Comparison of ENCODE assay signal across 19 cellular contexts in genomic region chr3:41221278-41221677, GRCh38. TPM values are rescaled to one million over a fixed set of nuclear protein-coding genes. Genes with fewer than 3 reads are reported as not detected.
DNase-seq lines count a peak whose midpoint lies in the region; ATAC-seq and TF ChIP-seq lines count a peak whose summit lies in the region.
"Had no signal": no experiment of that assay in that cellular context is flagged by ENCODE, and none has a peak within 500 bp of the region (broad histone marks: within the 10 kb centered on the region; RNA-seq: fewer than 3 reads in every experiment).

No MANE protein-coding gene starts in this region.

- peak overlapping the region in 1 of 2 donors; percentile 48 for H3K4me3 Mint-ChIP-seq in activated T-cell treated with anti-CD3 and anti-CD28 coated beads, Interleukin-2, amount 50 U/mL, for 72 hours
- no peak overlapping the region for H3K4me3 Mint-ChIP-seq in GM23338
- H3K4me3 Mint-ChIP-seq in naive thymus-derived CD8-positive, alpha-beta T cell = peak overlapping the region in 4 of 10 donors; percentile 15 to 59 (median 34)

- H3K4me2 ChIP-seq in GM23338 (0 out of 2 replicates have a peak overlapping the region, but pooled peaks have one; percentile 4), hepatocyte (peak overlapping the region; percentile 29), PC-9 (no peak overlapping the region)

- peaks cover 21% of the 10 kb centered on the region for H3K36me3 ChIP-seq in GM23338 (ENCODE audit: insufficient read depth)
- peaks cover 13% of the 10 kb centered on the region for H3K36me3 ChIP-seq in hepatocyte (replicated peaks; ENCODE audit: insufficient read depth, low read depth)
- peaks cover 21% of the 10 kb centered on the region; the same call in 1 of the 2 replicates for H3K36me3 ChIP-seq in PC-9 (ENCODE audit: low read depth)

- H4K20me1 ChIP-seq in GM23338 (replicated peaks; ENCODE audit: insufficient read depth) = peaks cover 66% of the 10 kb centered on the region
- peaks cover 97% of the 10 kb centered on the region for H4K20me1 ChIP-seq in hepatocyte (ENCODE audit: insufficient read depth, poor library complexity, severe bottlenecking)
- H4K20me1 ChIP-seq in PC-9 (ENCODE audit: insufficient read depth) = peaks cover 65% of the 10 kb centered on the region

- WGBS in hepatocyte (ENCODE audit: low lambda C conversion rate, missing lambda C conversion rate) = 81% methylated on average over 4 of the region's 4 CpGs

- no peaks in the 10 kb centered on the region for H3K9me3 Mint-ChIP-seq in activated T-cell treated with anti-CD3 and anti-CD28 coated beads, Interleukin-2, amount 50 U/mL, for 72 hours
- no peaks in the 10 kb centered on the region for H3K9me3 Mint-ChIP-seq in GM23338
- no peaks in the 10 kb centered on the region for H3K9me3 Mint-ChIP-seq in naive thymus-derived CD8-positive, alpha-beta T cell

- no TSS peak for BruUV-seq in PC-9 (replicated peaks; lab: Mats Ljungman, UMichigan)

- no peak for ATAC-seq in activated T-cell treated with anti-CD3 and anti-CD28 coated beads, Interleukin-2, amount 50 U/mL, for 72 hours (replicated peaks in 1 of 2)
- ATAC-seq in GM23338 = no peak
- ATAC-seq in naive thymus-derived CD8-positive, alpha-beta T cell = no peak

- H3K9me3 ChIP-seq in hepatocyte (ENCODE audit: low read depth) = no peaks in the 10 kb centered on the region
- no peaks in the 10 kb centered on the region for H3K9me3 ChIP-seq in PC-9 (ENCODE audit: insufficient read depth, low read depth)
- H3K9me3 ChIP-seq: HAP-1 had no signal

- H3K4me3 ChIP-seq in GM23338 (no peak overlapping the region), hepatocyte (no peak overlapping the region), PC-9 (no peak overlapping the region)
- H3K4me3 ChIP-seq: BLaER1 treated with 17β-estradiol and CSF1 and Interleukin-3, amounts not matched to agents 10 nM and 100 nM; HAP-1 had no signal

- intact Hi-C loops in PC-9 (cut with micrococcal nuclease; ENCODE audit: unreplicated experiment) = no loop called here

- H3K9me2 ChIP-seq in GM23338 (ENCODE audit: insufficient read depth) = no peaks in the 10 kb centered on the region
- no peaks in the 10 kb centered on the region for H3K9me2 ChIP-seq in hepatocyte (replicated peaks; ENCODE audit: insufficient read depth)
- H3K9me2 ChIP-seq in PC-9 (ENCODE audit: insufficient read depth) = no peaks in the 10 kb centered on the region

- H3K79me2 ChIP-seq in GM23338 (replicated peaks; ENCODE audit: insufficient read depth) (peaks cover 100% of the 10 kb centered on the region), hepatocyte (peaks cover 100% of the 10 kb centered on the region), PC-9 (ENCODE audit: low read depth) (peaks cover 89% of the 10 kb centered on the region)

- H3K27me3 ChIP-seq in GM23338 (ENCODE audit: insufficient read depth) = no peaks in the 10 kb centered on the region
- no peaks in the 10 kb centered on the region for H3K27me3 ChIP-seq in hepatocyte
- no peaks in the 10 kb centered on the region for H3K27me3 ChIP-seq in PC-9 (ENCODE audit: insufficient read depth, low read depth)
- H3K27me3 ChIP-seq: BLaER1 treated with 17β-estradiol and CSF1 and Interleukin-3, amounts not matched to agents 10 nM and 100 nM had no signal

- CTCF ChIA-PET in PC-9 (lab: Charles Lee) = no interaction called here

- peaks cover 8 to 18% of the 10 kb centered on the region in 2 donors for H3K36me3 Mint-ChIP-seq in activated T-cell treated with anti-CD3 and anti-CD28 coated beads, Interleukin-2, amount 50 U/mL, for 72 hours (ENCODE audit: insufficient read depth in 2 of 2)
- peaks cover 25% of the 10 kb centered on the region for H3K36me3 Mint-ChIP-seq in GM23338 (ENCODE audit: low read depth)
- peaks cover 2 to 30% (median 14%) of the 10 kb centered on the region in 3 donors for H3K36me3 Mint-ChIP-seq in naive thymus-derived CD8-positive, alpha-beta T cell

- H3K27ac ChIP-seq in GM23338 (ENCODE audit: low read depth) (no peak overlapping the region), hepatocyte (no peak overlapping the region), PC-9 (no peak overlapping the region)
- H3K27ac ChIP-seq: BLaER1 treated with 17β-estradiol and CSF1 and Interleukin-3, amounts not matched to agents 10 nM and 100 nM had no signal

- H2AFZ ChIP-seq in GM23338 = no peak overlapping the region
- H2AFZ ChIP-seq in hepatocyte = no peak overlapping the region
- no peak overlapping the region for H2AFZ ChIP-seq in PC-9

- H3K4me1 ChIP-seq in GM23338 (ENCODE audit: insufficient read depth) (peaks cover 26% of the 10 kb centered on the region), hepatocyte (ENCODE audit: insufficient read depth) (peaks cover 35% of the 10 kb centered on the region), PC-9 (replicated peaks; ENCODE audit: insufficient read depth) (no peaks in the 10 kb centered on the region)

- H3K27ac Mint-ChIP-seq in activated T-cell treated with anti-CD3 and anti-CD28 coated beads, Interleukin-2, amount 50 U/mL, for 72 hours = peak overlapping the region; percentile 93
- H3K27ac Mint-ChIP-seq in GM23338 = no peak overlapping the region
- H3K27ac Mint-ChIP-seq in naive thymus-derived CD8-positive, alpha-beta T cell = peak overlapping the region in 6 of 10 donors; percentile 16 to 91 (median 42)

- no peak for DNase-seq in activated T-cell treated with anti-CD3 and anti-CD28 coated beads, Interleukin-2, amount 50 U/mL, for 72 hours
- DNase-seq in activated T-cell treated with anti-CD3 and anti-CD28 coated beads for 4 hours (no peak), GM23338 (ENCODE audit: low spot score) (no peak), hepatocyte (ENCODE audit: low spot score) (no peak), NAMALWA (ENCODE audit: low spot score) (no peak), PC-9 (no peak), OCI-M2 (lab: John Stamatoyannopoulos, UW; ENCODE audit: unreplicated experiment) (no peak)
- no peak for DNase-seq in naive thymus-derived CD8-positive, alpha-beta T cell
- DNase-seq: COR-L47; DMS153; MV-4-11; NCI-H1436; NCI-H2029 treated with DMSO at 0.1 percent for 48 hours; NCI-H2227 treated with DMSO at 0.1 percent for 48 hours; NCI-H69; NK-92 treated with Interleukin-12 subunit alpha and Interleukin-12 subunit beta, amount 100 ng/mL, for 24 hours; OCI-M1 had no signal

- TF ChIP-seq CTCF in GM23338 (conservative IDR thresholded peaks at IDR 0.05; ENCODE audit: low read depth in 2 of 2) (no peak), hepatocyte (IDR thresholded peaks at IDR 0.05; ENCODE audit: poor library complexity) (no peak), PC-9 (conservative IDR thresholded peaks at IDR 0.05) (no peak)

- H3F3A ChIP-seq in GM23338 (replicated peaks; ENCODE audit: low read depth) = no peaks in the 10 kb centered on the region
- peaks cover 7% of the 10 kb centered on the region; the same call in 1 of the 2 replicates for H3F3A ChIP-seq in PC-9 (ENCODE audit: insufficient read depth, low read depth)

- POLR2A ChIA-PET in naive thymus-derived CD8-positive, alpha-beta T cell (lab: Charles Lee) = interaction anchor here (1.3 kb wide), 1 partner anchor 22 kb away, joined by 6 read pairs; the partner anchor contains the start of gene CTNNB1
- POLR2A ChIA-PET in PC-9 (lab: Charles Lee; ENCODE audit: unreplicated experiment) = no interaction called here

- H3K27me3 Mint-ChIP-seq in activated T-cell treated with anti-CD3 and anti-CD28 coated beads, Interleukin-2, amount 50 U/mL, for 72 hours (ENCODE audit: low read depth) = no peaks in the 10 kb centered on the region
- no peaks in the 10 kb centered on the region for H3K27me3 Mint-ChIP-seq in GM23338 (ENCODE audit: insufficient read depth, low read depth, poor library complexity)
- no peaks in the 10 kb centered on the region for H3K27me3 Mint-ChIP-seq in naive thymus-derived CD8-positive, alpha-beta T cell

- H3K4me1 Mint-ChIP-seq in activated T-cell treated with anti-CD3 and anti-CD28 coated beads, Interleukin-2, amount 50 U/mL, for 72 hours (ENCODE audit: low read depth) = peaks cover 57% of the 10 kb centered on the region
- peaks cover 45% of the 10 kb centered on the region for H3K4me1 Mint-ChIP-seq in GM23338
- peaks cover 29 to 77% (median 75%) of the 10 kb centered on the region in 4 donors for H3K4me1 Mint-ChIP-seq in naive thymus-derived CD8-positive, alpha-beta T cell

TF ChIP-seq in GM23338, 12 proteins besides CTCF, POLR2A, EP300 and RAD21 (continues in another document):
- TF ChIP-seq POLR2AphosphoS5 (IDR thresholded peaks at IDR 0.05; ENCODE audit: low read depth) (no peak), JUNB (IDR thresholded peaks at IDR 0.05; ENCODE audit: unreplicated experiment) (no peak), EZH2 (IDR thresholded peaks at IDR 0.05; ENCODE audit: low read depth, unreplicated experiment) (no peak)
- TF ChIP-seq, protein P1, sequence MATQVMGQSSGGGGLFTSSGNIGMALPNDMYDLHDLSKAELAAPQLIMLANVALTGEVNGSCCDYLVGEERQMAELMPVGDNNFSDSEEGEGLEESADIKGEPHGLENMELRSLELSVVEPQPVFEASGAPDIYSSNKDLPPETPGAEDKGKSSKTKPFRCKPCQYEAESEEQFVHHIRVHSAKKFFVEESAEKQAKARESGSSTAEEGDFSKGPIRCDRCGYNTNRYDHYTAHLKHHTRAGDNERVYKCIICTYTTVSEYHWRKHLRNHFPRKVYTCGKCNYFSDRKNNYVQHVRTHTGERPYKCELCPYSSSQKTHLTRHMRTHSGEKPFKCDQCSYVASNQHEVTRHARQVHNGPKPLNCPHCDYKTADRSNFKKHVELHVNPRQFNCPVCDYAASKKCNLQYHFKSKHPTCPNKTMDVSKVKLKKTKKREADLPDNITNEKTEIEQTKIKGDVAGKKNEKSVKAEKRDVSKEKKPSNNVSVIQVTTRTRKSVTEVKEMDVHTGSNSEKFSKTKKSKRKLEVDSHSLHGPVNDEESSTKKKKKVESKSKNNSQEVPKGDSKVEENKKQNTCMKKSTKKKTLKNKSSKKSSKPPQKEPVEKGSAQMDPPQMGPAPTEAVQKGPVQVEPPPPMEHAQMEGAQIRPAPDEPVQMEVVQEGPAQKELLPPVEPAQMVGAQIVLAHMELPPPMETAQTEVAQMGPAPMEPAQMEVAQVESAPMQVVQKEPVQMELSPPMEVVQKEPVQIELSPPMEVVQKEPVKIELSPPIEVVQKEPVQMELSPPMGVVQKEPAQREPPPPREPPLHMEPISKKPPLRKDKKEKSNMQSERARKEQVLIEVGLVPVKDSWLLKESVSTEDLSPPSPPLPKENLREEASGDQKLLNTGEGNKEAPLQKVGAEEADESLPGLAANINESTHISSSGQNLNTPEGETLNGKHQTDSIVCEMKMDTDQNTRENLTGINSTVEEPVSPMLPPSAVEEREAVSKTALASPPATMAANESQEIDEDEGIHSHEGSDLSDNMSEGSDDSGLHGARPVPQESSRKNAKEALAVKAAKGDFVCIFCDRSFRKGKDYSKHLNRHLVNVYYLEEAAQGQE (IDR thresholded peaks at IDR 0.05; ENCODE audit: unreplicated experiment) = no peak

RNA-seq across cellular contexts. Expression of gene CTNNB1, which starts 22.0 kb away (rescaled TPM):
- total RNA-seq in activated T-cell treated with anti-CD3 and anti-CD28 coated beads, Interleukin-2, amount 50 U/mL, for 72 hours = 100 to 1,000 TPM in 1 of 2 donors, 10 to 100 TPM in 1; 93.3 to 137 TPM
- 558 and 566 TPM in 2 replicates for total RNA-seq in GM23338 (2014; rRNA removed; shearing (Covaris generic))
- polyA plus RNA-seq in GM23338 (2016; fragmentation: Nextera tagmentation; extraction: Ambion mirVana) (84.3 and 89.4 TPM in 2 replicates), hepatocyte (109 and 137 TPM in 2 replicates)
- total RNA-seq in hepatocyte (623 and 663 TPM in 2 replicates), PC-9 (2021) (251 and 293 TPM in 2 replicates)
- 100 to 1,000 TPM; 160 to 174 TPM for total RNA-seq in naive thymus-derived CD8-positive, alpha-beta T cell
- polyA plus RNA-seq in naive thymus-derived CD8-positive, alpha-beta T cell = 10 to 100 TPM; 30.6 to 59.2 (median 33.4) TPM
